8 cellular contexts compared by ENCODE assay signal in genomic region chr9:21996438-21996837, GRCh38. TPM values are rescaled to one million over a fixed set of nuclear protein-coding genes. Genes with fewer than 3 reads are reported as not detected.
DNase-seq lines count a peak whose midpoint lies in the region; ATAC-seq lines count a peak whose summit lies in the region.

No MANE protein-coding gene starts in this region.

- no peaks in the 10 kb centered on the region for H3K9me3 Mint-ChIP-seq in activated T-helper 1 cell treated with anti-CD3 and anti-CD28 coated beads, Interleukin-12 subunit alpha, Interleukin-12 subunit beta, Interleukin-2, Interleukin-4 antibody, amounts not matched to agents 30 ng/mL and 10 ng/mL and 1 ng/mL, durations not matched to agents 14 hours and 24 hours and 36 hours

- peaks cover 15% of the 10 kb centered on the region for H3K36me3 Mint-ChIP-seq in activated T-helper 1 cell treated with anti-CD3 and anti-CD28 coated beads, Interleukin-12 subunit alpha, Interleukin-12 subunit beta, Interleukin-2, Interleukin-4 antibody, amounts not matched to agents 30 ng/mL and 10 ng/mL and 1 ng/mL, durations not matched to agents 14 hours and 24 hours and 36 hours (ENCODE audit: low read depth)

- DNase-seq in NCI-H1092 treated with DMSO at 0.1 percent for 48 hours (lab: John Stamatoyannopoulos, UW) (peak; percentile 59), NCI-H1092 (lab: John Stamatoyannopoulos, UW) (no peak), NCI-H146 treated with DMSO at 0.1 percent for 48 hours (lab: John Stamatoyannopoulos, UW; ENCODE audit: unreplicated experiment) (peak; percentile 61), mesendoderm (peak; percentile 61), AML-193 (lab: John Stamatoyannopoulos, UW) (no peak), foreskin melanocyte (no peak), sciatic nerve (ENCODE audit: low spot score) (no peak)
- no peak for DNase-seq in activated T-helper 1 cell treated with anti-CD3 and anti-CD28 coated beads, Interleukin-12 subunit alpha, Interleukin-12 subunit beta, Interleukin-2, Interleukin-4 antibody, amounts not matched to agents 30 ng/mL and 10 ng/mL and 1 ng/mL, durations not matched to agents 14 hours and 24 hours and 36 hours (ENCODE audit: low spot score)

- H3K4me3 Mint-ChIP-seq in activated T-helper 1 cell treated with anti-CD3 and anti-CD28 coated beads, Interleukin-12 subunit alpha, Interleukin-12 subunit beta, Interleukin-2, Interleukin-4 antibody, amounts not matched to agents 30 ng/mL and 10 ng/mL and 1 ng/mL, durations not matched to agents 14 hours and 24 hours and 36 hours = peak overlapping the region; percentile 94

- H3K23ac ChIP-seq in mesendoderm (ENCODE audit: low read length) = no peak overlapping the region

- H3K36me3 ChIP-seq in mesendoderm (ENCODE audit: control insufficient read depth, insufficient read depth, low read length) = no peaks in the 10 kb centered on the region

- no peak overlapping the region for H4K8ac ChIP-seq in mesendoderm (ENCODE audit: low read depth, low read length)

- H3K27ac ChIP-seq in mesendoderm (ENCODE audit: low read depth, low read length) = no peak overlapping the region

- no peak for ATAC-seq in sciatic nerve

- no peak overlapping the region for H2AK5ac ChIP-seq in mesendoderm (ENCODE audit: low read length)

- H3K4ac ChIP-seq in mesendoderm (ENCODE audit: low read depth, low read length) = no peak overlapping the region

- H2BK120ac ChIP-seq in mesendoderm (ENCODE audit: low read depth, low read length) = no peak overlapping the region

- no peaks in the 10 kb centered on the region for H3K27me3 ChIP-seq in mesendoderm (ENCODE audit: insufficient read depth, low read length, poor library complexity)

- H4K5ac ChIP-seq in mesendoderm (ENCODE audit: low read length) = no peak overlapping the region

- H3K56ac ChIP-seq in mesendoderm (ENCODE audit: low read length) = no peak overlapping the region

- intact Hi-C loops in activated T-helper 1 cell treated with anti-CD3 and anti-CD28 coated beads, Interleukin-12 subunit alpha, Interleukin-12 subunit beta, Interleukin-2, Interleukin-4 antibody, amounts not matched to agents 30 ng/mL and 10 ng/mL and 1 ng/mL, durations not matched to agents 14 hours and 24 hours and 36 hours (cut with micrococcal nuclease) = no loop called here
- intact Hi-C loops in sciatic nerve (cut with DNase I) = no loop called here

- H3K18ac ChIP-seq in mesendoderm (ENCODE audit: low read length) = no peak overlapping the region

- no peaks in the 10 kb centered on the region for H3K79me2 ChIP-seq in mesendoderm (ENCODE audit: control insufficient read depth, insufficient read depth, low read length)

- H2BK5ac ChIP-seq in mesendoderm (ENCODE audit: low read length) = no peak overlapping the region

- H3K4me1 ChIP-seq in mesendoderm (ENCODE audit: control insufficient read depth, low read depth, low read length) = no peaks in the 10 kb centered on the region

- H3K9ac ChIP-seq in mesendoderm (ENCODE audit: low read length) = no peak overlapping the region

- H3K4me1 Mint-ChIP-seq in activated T-helper 1 cell treated with anti-CD3 and anti-CD28 coated beads, Interleukin-12 subunit alpha, Interleukin-12 subunit beta, Interleukin-2, Interleukin-4 antibody, amounts not matched to agents 30 ng/mL and 10 ng/mL and 1 ng/mL, durations not matched to agents 14 hours and 24 hours and 36 hours (ENCODE audit: low read depth) = peaks cover 32% of the 10 kb centered on the region

- WGBS in mesendoderm (ENCODE audit: extremely low coverage, insufficient coverage, low lambda C conversion rate) = no CpG with 5 or more reads among the region's 9 CpGs

- peaks cover 50% of the 10 kb centered on the region for H3K27me3 Mint-ChIP-seq in activated T-helper 1 cell treated with anti-CD3 and anti-CD28 coated beads, Interleukin-12 subunit alpha, Interleukin-12 subunit beta, Interleukin-2, Interleukin-4 antibody, amounts not matched to agents 30 ng/mL and 10 ng/mL and 1 ng/mL, durations not matched to agents 14 hours and 24 hours and 36 hours (ENCODE audit: insufficient read depth)

- H2BK15ac ChIP-seq in mesendoderm (replicated peaks; ENCODE audit: low read depth) = no peak overlapping the region

- no peak overlapping the region for H3K4me3 ChIP-seq in mesendoderm (ENCODE audit: low read length)

- peak overlapping the region; percentile 19 for H3K27ac Mint-ChIP-seq in activated T-helper 1 cell treated with anti-CD3 and anti-CD28 coated beads, Interleukin-12 subunit alpha, Interleukin-12 subunit beta, Interleukin-2, Interleukin-4 antibody, amounts not matched to agents 30 ng/mL and 10 ng/mL and 1 ng/mL, durations not matched to agents 14 hours and 24 hours and 36 hours

- no peak overlapping the region for H3K4me2 ChIP-seq in mesendoderm (ENCODE audit: low read length)

- no peaks in the 10 kb centered on the region for H3K79me1 ChIP-seq in mesendoderm (ENCODE audit: low read length)

RNA-seq across cellular contexts. Expression of gene CDKN2B-AS1, which starts 1.8 kb away (rescaled TPM):
- total RNA-seq in activated T-helper 1 cell treated with anti-CD3 and anti-CD28 coated beads, Interleukin-12 subunit alpha, Interleukin-12 subunit beta, Interleukin-2, Interleukin-4 antibody, amounts not matched to agents 30 ng/mL and 10 ng/mL and 1 ng/mL, durations not matched to agents 14 hours and 24 hours and 36 hours = 1.2 and 1.4 TPM in 2 replicates
- 0.10 TPM for polyA plus RNA-seq in mesendoderm (2013, experiment 1 of 2)
- 0.06 TPM for polyA plus RNA-seq in mesendoderm (2013, experiment 2 of 2)
- total RNA-seq in sciatic nerve = 1.4 TPM

RNA-seq across cellular contexts. Expression of gene CDKN2A, which starts 2.2 kb away (rescaled TPM):
- 5.0 and 5.4 TPM in 2 replicates for total RNA-seq in activated T-helper 1 cell treated with anti-CD3 and anti-CD28 coated beads, Interleukin-12 subunit alpha, Interleukin-12 subunit beta, Interleukin-2, Interleukin-4 antibody, amounts not matched to agents 30 ng/mL and 10 ng/mL and 1 ng/mL, durations not matched to agents 14 hours and 24 hours and 36 hours
- 1.2 TPM for polyA plus RNA-seq in mesendoderm (2013, experiment 1 of 2)
- 1.2 TPM for polyA plus RNA-seq in mesendoderm (2013, experiment 2 of 2)
- 1.5 TPM for total RNA-seq in sciatic nerve

RNA-seq across cellular contexts. Expression of gene CDKN2B, which starts 12.7 kb away (rescaled TPM):
- 0.73 and 0.76 TPM in 2 replicates for total RNA-seq in activated T-helper 1 cell treated with anti-CD3 and anti-CD28 coated beads, Interleukin-12 subunit alpha, Interleukin-12 subunit beta, Interleukin-2, Interleukin-4 antibody, amounts not matched to agents 30 ng/mL and 10 ng/mL and 1 ng/mL, durations not matched to agents 14 hours and 24 hours and 36 hours
- polyA plus RNA-seq in mesendoderm (2013, experiment 1 of 2) = 1.0 TPM
- polyA plus RNA-seq in mesendoderm (2013, experiment 2 of 2) = 1.3 TPM
- total RNA-seq in sciatic nerve = 4.0 TPM

Comparison
In these comparisons a context has a peak if more than half of its experiments do, and no peak if none do; other contexts are left out.
1. DNase-seq: peak in NCI-H1092 treated with DMSO at 0.1 percent for 48 hours (single experiment), NCI-H146 treated with DMSO at 0.1 percent for 48 hours (single experiment) and mesendoderm (single experiment); none in NCI-H1092 (single experiment), activated T-helper 1 cell treated with anti-CD3 and anti-CD28 coated beads, Interleukin-12 subunit alpha, Interleukin-12 subunit beta, Interleukin-2, Interleukin-4 antibody, amounts not matched to agents 30 ng/mL and 10 ng/mL and 1 ng/mL, durations not matched to agents 14 hours and 24 hours and 36 hours (single experiment), AML-193 (0 of 2), foreskin melanocyte (single experiment) and sciatic nerve (single experiment).